Comparison of ENCODE assay signal across 32 cellular contexts in the genomic region with DNA sequence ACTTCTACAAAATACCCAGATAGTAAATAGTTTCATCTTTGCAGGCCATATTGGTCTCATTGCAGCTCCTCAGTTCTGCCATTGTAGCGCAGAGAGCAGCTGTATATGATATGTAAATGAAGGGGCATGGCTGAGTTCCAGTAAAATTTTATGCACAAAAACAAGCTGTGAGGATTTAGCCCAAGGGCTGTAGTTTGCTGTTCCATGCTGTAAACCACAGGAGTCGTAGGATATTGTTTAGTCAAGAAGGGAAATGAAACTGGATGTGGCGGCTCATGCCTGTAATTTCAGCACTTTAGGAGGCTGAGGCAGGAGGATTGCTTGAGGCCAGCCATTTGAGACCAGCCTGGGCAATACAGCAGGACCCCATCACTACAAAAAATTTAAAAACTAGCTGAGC.
A peak's percentile ranks its signal among the peaks of the same experiment; 100 is the strongest.
DNase-seq lines count a peak whose midpoint lies in the region; ATAC-seq and TF ChIP-seq lines count a peak whose summit lies in the region.
"Had no signal": no experiment of that assay in that cellular context is flagged by ENCODE, and none has a peak within 500 bp of the region (broad histone marks: within the 10 kb centered on the region; RNA-seq: fewer than 3 reads in every experiment).

No MANE protein-coding gene starts in this region.

- no peak overlapping the region for H3K27ac ChIP-seq in SK-N-MC
- H3K27ac ChIP-seq: 22Rv1, body of pancreas, lower lobe of right lung, ovary, VCaP had no signal

- peak overlapping the region; percentile 40 for H3K27ac Mint-ChIP-seq in nephron progenitor cell
- no peak overlapping the region for H3K27ac Mint-ChIP-seq in chondrocyte (ENCODE audit: unreplicated experiment)
- H3K27ac Mint-ChIP-seq: activated CD4-positive, alpha-beta T cell treated with anti-CD3 and anti-CD28 coated beads, Interleukin-2, amount 10 ng/mL, durations not matched to agents 7 days and 5 days; activated naive CD4-positive, alpha-beta T cell treated with anti-CD3 and anti-CD28 coated beads for 36 hours; activated T-cell treated with anti-CD3 and anti-CD28 coated beads, Interleukin-2, amount 50 U/mL, for 72 hours; CD4-positive, alpha-beta T cell; nephron; T-helper 1 cell treated with Interleukin-12 subunit alpha and Interleukin-12 subunit beta and Interleukin-4 antibody, amounts not matched to agents 30 μg/mL and 1 μg/mL, for 36 hours had no signal

- TF ChIP-seq CTCF in nephron progenitor cell (IDR thresholded peaks at IDR 0.05) (no peak), chondrocyte (IDR thresholded peaks at IDR 0.05) (no peak)

- H3K4me3 Mint-ChIP-seq in nephron progenitor cell (no peak overlapping the region), chondrocyte (ENCODE audit: unreplicated experiment) (no peak overlapping the region)
- H3K4me3 Mint-ChIP-seq: activated CD4-positive, alpha-beta T cell treated with anti-CD3 and anti-CD28 coated beads, Interleukin-2, amount 10 ng/mL, durations not matched to agents 7 days and 5 days; activated naive CD4-positive, alpha-beta T cell treated with anti-CD3 and anti-CD28 coated beads for 36 hours; activated T-cell treated with anti-CD3 and anti-CD28 coated beads, Interleukin-2, amount 50 U/mL, for 72 hours; CD4-positive, alpha-beta T cell; nephron; T-helper 1 cell treated with Interleukin-12 subunit alpha and Interleukin-12 subunit beta and Interleukin-4 antibody, amounts not matched to agents 30 μg/mL and 1 μg/mL, for 36 hours had no signal

- no peaks in the 10 kb centered on the region for H3K9me3 ChIP-seq in SK-N-MC (ENCODE audit: low read depth, low read length)
- H3K9me3 ChIP-seq: adrenal gland, body of pancreas, lower lobe of right lung, mucosa of descending colon, ovary, tibial nerve had no signal

- H3K27me3 Mint-ChIP-seq in nephron progenitor cell (ENCODE audit: low read depth, poor library complexity) (no peaks in the 10 kb centered on the region), chondrocyte (ENCODE audit: low read depth) (no peaks in the 10 kb centered on the region)
- H3K27me3 Mint-ChIP-seq: activated CD4-positive, alpha-beta T cell treated with anti-CD3 and anti-CD28 coated beads, Interleukin-2, amount 10 ng/mL, durations not matched to agents 7 days and 5 days; CD4-positive, alpha-beta T cell had no signal

- H3K9ac ChIP-seq in SK-N-MC (ENCODE audit: insufficient read length) = no peak overlapping the region

- peaks cover 4% of the 10 kb centered on the region for H3K9me3 Mint-ChIP-seq in nephron progenitor cell
- no peaks in the 10 kb centered on the region for H3K9me3 Mint-ChIP-seq in chondrocyte (ENCODE audit: low read depth)
- H3K9me3 Mint-ChIP-seq: activated CD4-positive, alpha-beta T cell treated with anti-CD3 and anti-CD28 coated beads, Interleukin-2, amount 10 ng/mL, durations not matched to agents 7 days and 5 days; activated naive CD4-positive, alpha-beta T cell treated with anti-CD3 and anti-CD28 coated beads for 36 hours; CD4-positive, alpha-beta T cell; T-helper 1 cell treated with Interleukin-12 subunit alpha and Interleukin-12 subunit beta and Interleukin-4 antibody, amounts not matched to agents 30 μg/mL and 1 μg/mL, for 36 hours had no signal

- peak; percentile 1 for ATAC-seq in HG03442 (IDR thresholded peaks at IDR 0.05; ENCODE audit: unreplicated experiment)
- ATAC-seq: activated T-cell treated with anti-CD3 and anti-CD28 coated beads, Interleukin-2, amount 50 U/mL, for 72 hours; body of pancreas; mucosa of descending colon; Panc1 had no signal

- POLR2A ChIA-PET in HEK293T (lab: Yijun Ruan, JAX) = no interaction called here

- DNase-seq in DMS 273 (lab: John Stamatoyannopoulos, UW; ENCODE audit: unreplicated experiment) (peak; percentile 24), DMS 273 treated with DMSO at 0.1 percent for 48 hours (lab: John Stamatoyannopoulos, UW) (no peak), SK-N-MC (ENCODE audit: low read depth, low spot score) (peak; percentile 68), nephron progenitor cell (no peak), inferior parietal cortex (ENCODE audit: extremely low spot score) (no peak), chondrocyte (ENCODE audit: low spot score) (no peak), HEK293T (ENCODE audit: extremely low spot score) (no peak)
- DNase-seq: activated CD4-positive, alpha-beta T cell treated with anti-CD3 and anti-CD28 coated beads, Interleukin-2, amount 10 ng/mL, durations not matched to agents 7 days and 5 days; activated naive CD4-positive, alpha-beta T cell treated with anti-CD3 and anti-CD28 coated beads for 36 hours; activated T-cell treated with anti-CD3 and anti-CD28 coated beads, Interleukin-2, amount 50 U/mL, for 72 hours; adrenal gland; body of pancreas; CD4-positive, alpha-beta T cell; cerebellar nuclear complex; EL; glutamatergic neuron; HCEC 1CT; lower lobe of right lung; mucosa of descending colon; NCI-H1105; NCI-H187 treated with DMSO at 0.1 percent for 48 hours; NCI-H524 treated with DMSO at 0.1 percent for 48 hours; NK-92 treated with Interleukin-12 subunit alpha and Interleukin-12 subunit beta, amount 100 ng/mL, for 24 hours; ovary had no signal

- H3K4me1 Mint-ChIP-seq in nephron progenitor cell = peaks cover 5% of the 10 kb centered on the region
- no peaks in the 10 kb centered on the region for H3K4me1 Mint-ChIP-seq in chondrocyte (ENCODE audit: low read depth)

- H3K36me3 Mint-ChIP-seq in nephron progenitor cell (ENCODE audit: low read depth) = peaks cover 26% of the 10 kb centered on the region
- H3K36me3 Mint-ChIP-seq in chondrocyte (ENCODE audit: low read depth) = no peaks in the 10 kb centered on the region

- no peak overlapping the region for H3K4me3 ChIP-seq in SK-N-MC
- H3K4me3 ChIP-seq: adrenal gland, body of pancreas, lower lobe of right lung, mucosa of descending colon, ovary, smooth muscle cell, tibial nerve had no signal

- no peaks in the 10 kb centered on the region for H3K36me3 ChIP-seq in SK-N-MC (ENCODE audit: insufficient read depth, low read length)
- H3K36me3 ChIP-seq: adrenal gland, lower lobe of right lung, ovary had no signal

- CTCF ChIA-PET in HEK293T (lab: Yijun Ruan, JAX) = no interaction called here

TF ChIP-seq in HEK293T, 16 proteins besides CTCF, POLR2A, EP300 and RAD21:
- TF ChIP-seq CTBP1 (IDR thresholded peaks at IDR 0.05; ENCODE audit: borderline replicate concordance) (no peak), L3MBTL2 (conservative IDR thresholded peaks at IDR 0.05) (no peak)
TF ChIP-seq in HEK293T: peak in this region for 0.

Comparison
In these comparisons a context has a peak if more than half of its experiments do, and no peak if none do; other contexts are left out.
1. DNase-seq: peak in DMS 273 (single experiment) and SK-N-MC (single experiment); none in DMS 273 treated with DMSO at 0.1 percent for 48 hours (single experiment), nephron progenitor cell (single experiment), inferior parietal cortex (single experiment), chondrocyte (single experiment) and HEK293T (single experiment).